Comparison of ENCODE assay signal across 19 cellular contexts in genomic region chr3:45473841-45474240, GRCh38.
DNase-seq lines count a peak whose midpoint lies in the region; ATAC-seq, FAIRE-seq and TF ChIP-seq lines count a peak whose summit lies in the region.
"Had no signal": no experiment of that assay in that cellular context is flagged by ENCODE, and none has a peak within 500 bp of the region (broad histone marks: within the 10 kb centered on the region; RNA-seq: fewer than 3 reads in every experiment).

No MANE protein-coding gene starts in this region.

- H3K79me2 ChIP-seq in astrocyte (ENCODE audit: insufficient read depth, low read length), result peaks cover 3% of the 10 kb centered on the region
- H3K79me2 ChIP-seq: parathyroid adenoma had no signal

- H3K9me3 Mint-ChIP-seq in astrocyte (ENCODE audit: unreplicated experiment) (no peaks in the 10 kb centered on the region), glutamatergic neuron (ENCODE audit: unreplicated experiment) (no peaks in the 10 kb centered on the region)
- H3K9me3 Mint-ChIP-seq: activated naive CD4-positive, alpha-beta T cell treated with anti-CD3 and anti-CD28 coated beads for 36 hours; central memory CD8-positive, alpha-beta T cell had no signal

- no peak for TF ChIP-seq EP300 in suprapubic skin (IDR thresholded peaks at IDR 0.05)

- DNase-seq in A172 (ENCODE audit: low spot score) (peak; percentile 39), GM04504 (ENCODE audit: low read depth) (peak; percentile 67), astrocyte (ENCODE audit: low read depth) (peak; percentile 67), glutamatergic neuron (no peak), GM19239 (ENCODE audit: insufficient read length, low spot score) (no peak), Right ventricle myocardium inferior (ENCODE audit: missing footprints) (no peak), suprapubic skin (ENCODE audit: low spot score in 2 of 2) (no peak), HK-2 (ENCODE audit: unreplicated experiment) (no peak)
- DNase-seq: activated CD8-positive, alpha-beta memory T cell treated with anti-CD3 and anti-CD28 coated beads, Interleukin-2, amount 50 U/mL, for 48 hours; activated naive CD4-positive, alpha-beta T cell treated with anti-CD3 and anti-CD28 coated beads for 36 hours; heart left ventricle; NCI-H2029 treated with DMSO at 0.1 percent for 48 hours; spleen; stimulated activated naive CD8-positive, alpha-beta T cell treated with anti-CD3 and anti-CD28 coated beads, Interleukin-15, Interleukin-2, amounts not matched to agents 100 U/mL and 50 U/mL, for 24 hours; T-helper 1 cell had no signal

- WGBS in suprapubic skin, result 69% methylated on average over 4 of the region's 4 CpGs

- H3K27ac Mint-ChIP-seq in astrocyte (ENCODE audit: unreplicated experiment) (no peak overlapping the region), glutamatergic neuron (ENCODE audit: unreplicated experiment) (peak overlapping the region; percentile 9)
- H3K27ac Mint-ChIP-seq: activated naive CD4-positive, alpha-beta T cell treated with anti-CD3 and anti-CD28 coated beads for 36 hours had no signal

- H3K4me1 ChIP-seq in astrocyte (ENCODE audit: insufficient read depth, low read length) (no peaks in the 10 kb centered on the region), suprapubic skin (no peaks in the 10 kb centered on the region)
- H3K4me1 ChIP-seq: heart left ventricle, parathyroid adenoma, spleen had no signal

- peak overlapping the region; percentile 8 for H3K4me2 ChIP-seq in astrocyte (ENCODE audit: low read length)

- H3K4me3 Mint-ChIP-seq in astrocyte (ENCODE audit: unreplicated experiment) (no peak overlapping the region), glutamatergic neuron (ENCODE audit: unreplicated experiment) (no peak overlapping the region)
- H3K4me3 Mint-ChIP-seq: activated naive CD4-positive, alpha-beta T cell treated with anti-CD3 and anti-CD28 coated beads for 36 hours; central memory CD8-positive, alpha-beta T cell had no signal

- H4K20me1 ChIP-seq in astrocyte (ENCODE audit: insufficient read depth, low read length), result no peaks in the 10 kb centered on the region

- H3K27me3 ChIP-seq in astrocyte (ENCODE audit: insufficient read depth, low read length) (no peaks in the 10 kb centered on the region), suprapubic skin (no peaks in the 10 kb centered on the region)
- H3K27me3 ChIP-seq: heart left ventricle, spleen had no signal

- no peak for ATAC-seq in Right ventricle myocardium inferior
- ATAC-seq: heart left ventricle; stimulated activated naive CD8-positive, alpha-beta T cell treated with anti-CD3 and anti-CD28 coated beads, Interleukin-15, Interleukin-2, amounts not matched to agents 100 U/mL and 50 U/mL, for 24 hours had no signal

- no peak overlapping the region for H2AFZ ChIP-seq in astrocyte (ENCODE audit: low read depth, low read length)
- H2AFZ ChIP-seq: parathyroid adenoma had no signal

- H3K36me3 Mint-ChIP-seq in astrocyte (ENCODE audit: low read depth, unreplicated experiment) (peaks cover 9% of the 10 kb centered on the region), glutamatergic neuron (ENCODE audit: unreplicated experiment) (no peaks in the 10 kb centered on the region)

- H3K36me3 ChIP-seq in astrocyte (ENCODE audit: insufficient read depth, low read length), result peaks cover 11% of the 10 kb centered on the region
- peaks cover 27% of the 10 kb centered on the region for H3K36me3 ChIP-seq in suprapubic skin

- H3K4me3 ChIP-seq in astrocyte (ENCODE audit: insufficient read depth, low read depth, low read length) (no peak overlapping the region), suprapubic skin (no peak overlapping the region)
- H3K4me3 ChIP-seq: heart left ventricle, spleen had no signal

- intact Hi-C loops in Right ventricle myocardium inferior (cut with DNase I), result no loop called here

- H3K27me3 Mint-ChIP-seq in astrocyte (ENCODE audit: low read depth, unreplicated experiment), result no peaks in the 10 kb centered on the region
- H3K27me3 Mint-ChIP-seq in glutamatergic neuron (ENCODE audit: unreplicated experiment), result peaks cover 4% of the 10 kb centered on the region
- H3K27me3 Mint-ChIP-seq: central memory CD8-positive, alpha-beta T cell had no signal

- no peak for TF ChIP-seq CTCF in astrocyte (IDR thresholded peaks at IDR 0.05; ENCODE audit: insufficient read depth, low read depth, low read length)
- no peak for TF ChIP-seq CTCF in glutamatergic neuron (IDR thresholded peaks at IDR 0.05; ENCODE audit: partially characterized antibody, unreplicated experiment)
- no peak for TF ChIP-seq CTCF in suprapubic skin (IDR thresholded peaks at IDR 0.05)

- no peak for TF ChIP-seq POLR2A in suprapubic skin (IDR thresholded peaks at IDR 0.05)

- no peak for FAIRE-seq in astrocyte (lab: Jason Lieb, UNC)
- no peak for FAIRE-seq in GM19239 (lab: Jason Lieb, UNC)
- FAIRE-seq: A204.1, endothelial cell of umbilical vein had no signal

- H3K27ac ChIP-seq in astrocyte (ENCODE audit: low read depth, low read length) (no peak overlapping the region), suprapubic skin (no peak overlapping the region)
- H3K27ac ChIP-seq: heart left ventricle, parathyroid adenoma, spleen had no signal

- H3K9ac ChIP-seq in astrocyte (ENCODE audit: low read length), result no peak overlapping the region
- H3K9ac ChIP-seq: parathyroid adenoma had no signal

- H3K9me3 ChIP-seq in astrocyte (ENCODE audit: insufficient read depth, low read depth, low read length) (no peaks in the 10 kb centered on the region), suprapubic skin (no peaks in the 10 kb centered on the region)
- H3K9me3 ChIP-seq: heart left ventricle, spleen had no signal

- H3K4me1 Mint-ChIP-seq in astrocyte (ENCODE audit: low read depth, unreplicated experiment) (peaks cover 2% of the 10 kb centered on the region), glutamatergic neuron (ENCODE audit: low read depth, unreplicated experiment) (peaks cover 15% of the 10 kb centered on the region)
- H3K4me1 Mint-ChIP-seq: central memory CD8-positive, alpha-beta T cell had no signal

Comparison
In these comparisons a context has a peak if more than half of its experiments do, and no peak if none do; other contexts are left out.
1. DNase-seq: peak in A172 (single experiment), GM04504 (single experiment) and astrocyte (single experiment); none in glutamatergic neuron (single experiment), GM19239 (single experiment), Right ventricle myocardium inferior (single experiment), suprapubic skin (0 of 2) and HK-2 (single experiment).